Comparison of ENCODE assay signal across 8 cellular contexts in genomic region chr7:31488562-31489203, GRCh38. TPM values are rescaled to one million over a fixed set of nuclear protein-coding genes. Genes with fewer than 3 reads are reported as not detected.
DNase-seq lines count a peak whose midpoint lies in the region; ATAC-seq, FAIRE-seq and TF ChIP-seq lines count a peak whose summit lies in the region.

No MANE protein-coding gene starts in this region.

- H2BK15ac ChIP-seq in H1 (ENCODE audit: low read length), result no peak overlapping the region

- no peak overlapping the region for H2AFZ ChIP-seq in H1 (ENCODE audit: low read length)

- H3K27me3 ChIP-seq in H1 (replicated peaks in 1 of 4; ENCODE audit: control insufficient read depth in 3 of 4, extremely low read depth in 1 of 4, insufficient read depth in 3 of 4, low read length in 3 of 4), result no peaks in the 10 kb centered on the region

- no peak for TF ChIP-seq POLR2A in H1 (IDR thresholded peaks at IDR 0.05; ENCODE audit: control extremely low read depth in 1 of 2, low read depth in 2 of 2, low read length in 2 of 2)

- H3K18ac ChIP-seq in H1 (ENCODE audit: extremely low read depth, low read length), result no peak overlapping the region

- H4K91ac ChIP-seq in H1 (replicated peaks; ENCODE audit: insufficient read length, low read length), result no peak overlapping the region

- no peak overlapping the region for H2BK20ac ChIP-seq in H1 (ENCODE audit: low read length)

- no peak overlapping the region for H2AK5ac ChIP-seq in H1 (ENCODE audit: low read depth, low read length)

- H3K4me3 ChIP-seq in H1 (ENCODE audit: extremely low read depth in 1 of 4, insufficient read depth in 2 of 4, low read depth in 3 of 4, low read length in 4 of 4), result no peak overlapping the region

- peak overlapping the region; percentile 75 for H3K27ac Mint-ChIP-seq in nephron progenitor cell

- peak; percentile 84 to 92 (median 90) for TF ChIP-seq CTCF in H1 (IDR thresholded peaks at IDR 0.05; ENCODE audit: control extremely low read depth in 1 of 3, insufficient read depth in 1 of 3, low read depth in 1 of 3, low read length in 3 of 3)
- TF ChIP-seq CTCF in nephron progenitor cell (IDR thresholded peaks at IDR 0.05), result peak; percentile 43

- no peak overlapping the region for H3K9ac ChIP-seq in H1 (replicated peaks in 1 of 4; ENCODE audit: extremely low read depth in 1 of 4, low read depth in 3 of 4, low read length in 3 of 4)

- no peak overlapping the region for H3K14ac ChIP-seq in H1 (ENCODE audit: insufficient read length)

- H3K79me1 ChIP-seq in H1 (ENCODE audit: low read depth, low read length), result no peaks in the 10 kb centered on the region

- peaks cover 0 to 5% (median 3%) of the 10 kb centered on the region in 4 experiments; a peak in 3 of 7 replicates for H3K4me1 ChIP-seq in H1 (replicated peaks in 1 of 4; ENCODE audit: control insufficient read depth in 3 of 4, insufficient read depth in 4 of 4, low read length in 3 of 4)

- ATAC-seq in GM21526 (IDR thresholded peaks at IDR 0.05; ENCODE audit: low FRiP score, unreplicated experiment) (peak; percentile 98), HG03575 (IDR thresholded peaks at IDR 0.05; ENCODE audit: extremely low read depth, insufficient number of reproducible peaks, low FRiP score, unreplicated experiment) (peak; percentile 76)

- POLR2A ChIA-PET in H1 (lab: Charles Lee; ENCODE audit: partially characterized antibody), result no interaction called here

- H3K36me3 Mint-ChIP-seq in nephron progenitor cell (ENCODE audit: low read depth), result no peaks in the 10 kb centered on the region

- no peaks in the 10 kb centered on the region for H3K27me3 Mint-ChIP-seq in nephron progenitor cell (ENCODE audit: low read depth, poor library complexity)

- WGBS in H1 (ENCODE audit: extremely low coverage in 1 of 2, insufficient coverage in 1 of 2, insufficient read length in 1 of 2, insufficient replicate concordance in 2 of 2, low coverage in 1 of 2, low lambda C conversion rate in 2 of 2, missing lambda C conversion rate in 1 of 2), 2 experiments, result 48% methylated on average over 15 of the region's 15 CpGs; no CpG with 5 or more reads in 1 of the 2 experiments

- no peaks in the 10 kb centered on the region for H3K79me2 ChIP-seq in H1 (ENCODE audit: control insufficient read depth in 1 of 2, insufficient read depth in 2 of 2, low read length in 2 of 2)

- H3K36me3 ChIP-seq in H1 (ENCODE audit: control insufficient read depth in 2 of 4, insufficient read depth in 4 of 4, low read length in 3 of 4), result no peaks in the 10 kb centered on the region; a peak in 1 of 8 replicates

- TF ChIP-seq RAD21 in H1 (IDR thresholded peaks at IDR 0.05 in 1 of 2, conservative IDR thresholded peaks at IDR 0.05 in 1 of 2; ENCODE audit: low read depth in 2 of 2, low read length in 2 of 2), result peak; percentile 91 to 96

- no peaks in the 10 kb centered on the region for H4K20me1 ChIP-seq in H1 (replicated peaks in 1 of 2; ENCODE audit: control insufficient read depth in 1 of 2, insufficient read depth in 2 of 2, low read length in 2 of 2)

- H2BK5ac ChIP-seq in H1 (ENCODE audit: low read depth, low read length), result no peak overlapping the region

- H3K23ac ChIP-seq in H1 (ENCODE audit: insufficient read length), result no peak overlapping the region

- TF ChIP-seq EP300 in H1 (IDR thresholded peaks at IDR 0.05; ENCODE audit: borderline replicate concordance in 1 of 2, low read depth in 2 of 2, low read length in 2 of 2), result no peak

- DNase-seq in activated effector memory CD4-positive, alpha-beta T cell treated with anti-CD3 and anti-CD28 coated beads, Interleukin-2, amount 50 U/mL, for 16 hours, result peak; percentile 62
- no peak for DNase-seq in activated effector memory CD4-positive, alpha-beta T cell treated with Interleukin-2 at 50 U/mL for 16 hours
- DNase-seq in RPMI7951 (ENCODE audit: low read depth) (peak; percentile 70), H1 (ENCODE audit: low read depth in 1 of 2, low spot score in 2 of 2) (peak; percentile 69 to 90), nephron progenitor cell (peak; percentile 50), NCI-H2029 treated with DMSO at 0.1 percent for 48 hours (lab: John Stamatoyannopoulos, UW) (no peak)

- no peaks in the 10 kb centered on the region for H3K9me3 ChIP-seq in H1 (ENCODE audit: insufficient read depth in 2 of 2, low read depth in 1 of 2, low read length in 1 of 2)

- no peak overlapping the region for H2BK12ac ChIP-seq in H1 (ENCODE audit: low read depth, low read length)

- H3K4me1 Mint-ChIP-seq in nephron progenitor cell, result peaks cover 39% of the 10 kb centered on the region

- peak; percentile 88 for FAIRE-seq in H1 (lab: Jason Lieb, UNC)

- no peak overlapping the region for H3K4ac ChIP-seq in H1 (replicated peaks; ENCODE audit: insufficient read length, low read depth, low read length)

- H3K4me3 Mint-ChIP-seq in nephron progenitor cell, result no peak overlapping the region

- H4K8ac ChIP-seq in H1 (ENCODE audit: extremely low read depth, insufficient read depth, low read length), result no peak overlapping the region

- no peak overlapping the region for H4K5ac ChIP-seq in H1 (ENCODE audit: insufficient read length, low read depth, low read length)

- H3K56ac ChIP-seq in H1 (replicated peaks; ENCODE audit: insufficient read length, low read depth, low read length), result no peak overlapping the region

- H3K9me3 Mint-ChIP-seq in nephron progenitor cell, result peaks cover 4% of the 10 kb centered on the region

- no peak overlapping the region for H3K27ac ChIP-seq in H1 (ENCODE audit: low read depth, low read length)

- no peak overlapping the region for H2BK120ac ChIP-seq in H1 (replicated peaks; ENCODE audit: low read depth, low read length)

- CTCF ChIA-PET in H1 (lab: Charles Lee; ENCODE audit: partially characterized antibody), result interaction anchor here (0.6 to 8.6 kb wide), 31 partner anchors 9 to 354 kb away, joined by 3 to 94 read pairs (median 5); no protein-coding TSS in a partner anchor

- H3K23me2 ChIP-seq in H1 (ENCODE audit: low read depth, low read length), result no peaks in the 10 kb centered on the region

- no peak overlapping the region for H3K4me2 ChIP-seq in H1 (ENCODE audit: insufficient read depth in 1 of 2, low read depth in 2 of 2, low read length in 2 of 2)

TF ChIP-seq in H1, 55 proteins besides CTCF, POLR2A, EP300 and RAD21:
- TF ChIP-seq EGR1 (IDR thresholded peaks at IDR 0.05; ENCODE audit: borderline replicate concordance, low read depth, low read length) (0 out of 2 replicates have a peak, but pooled peaks have one; percentile 45), SIX5 (IDR thresholded peaks at IDR 0.05; ENCODE audit: low read depth, low read length) (no peak), YY1 (IDR thresholded peaks at IDR 0.05; ENCODE audit: low read depth, low read length) (peak; percentile 45; the same call in 1 of the 2 replicates)

RNA-seq across cellular contexts. Expression of gene ITPRID1, which starts 25.2 kb away (rescaled TPM):
- total RNA-seq in RPMI7951 (2014; rRNA removed; shearing (Covaris generic)), result not detected in 2 replicates
- total RNA-seq in H1 (2021; fragmentation: NEBNext Ultra II Directional; extraction: Animal tissue kit (Norgen Biotek cat#: 25700)), result 0.13 and 0.47 TPM in 2 replicates
- polyA plus RNA-seq in H1 (2011; rRNA removed), result 0.03 and 0.09 TPM in 2 replicates
- polyA plus RNA-seq in H1 (2011; cell fraction: cytosol; rRNA removed), result 0.09 TPM
- 0.23 TPM for polyA plus RNA-seq in H1 (2011; cell fraction: nucleus; rRNA removed)
- 0.09 to 0.41 TPM (median 0.22 TPM) in 4 replicates for polyA plus RNA-seq in H1 (2012, experiment 1 of 2)
- polyA plus RNA-seq in H1 (2012, experiment 2 of 2), result not detected
- polyA plus RNA-seq in H1 (2013, experiment 1 of 2), result 0.45 TPM
- polyA plus RNA-seq in H1 (2013, experiment 2 of 2), result 0.48 TPM
- 0.41 and 0.57 TPM in 2 replicates for polyA minus RNA-seq in H1 (2011; rRNA and poly(A)+ RNA removed)
- not detected for polyA minus RNA-seq in H1 (2011; cell fraction: cytosol; rRNA and poly(A)+ RNA removed)
- 0.60 TPM for polyA minus RNA-seq in H1 (2011; cell fraction: nucleus; rRNA and poly(A)+ RNA removed)

Comparison
In these comparisons a context has a peak if more than half of its experiments do, and no peak if none do; other contexts are left out.
1. DNase-seq: peak in activated effector memory CD4-positive, alpha-beta T cell treated with anti-CD3 and anti-CD28 coated beads, Interleukin-2, amount 50 U/mL, for 16 hours (single experiment), RPMI7951 (single experiment), H1 (2 of 2) and nephron progenitor cell (single experiment); none in activated effector memory CD4-positive, alpha-beta T cell treated with Interleukin-2 at 50 U/mL for 16 hours (single experiment) and NCI-H2029 treated with DMSO at 0.1 percent for 48 hours (single experiment).